9 cellular contexts compared by ENCODE assay signal in genomic region chr19:869245-870177, GRCh38. TPM values are rescaled to one million over a fixed set of nuclear protein-coding genes. Genes with fewer than 3 reads are reported as not detected.
DNase-seq lines count a peak whose midpoint lies in the region; ATAC-seq and TF ChIP-seq lines count a peak whose summit lies in the region.
"Had no signal": no experiment of that assay in that cellular context is flagged by ENCODE, and none has a peak within 500 bp of the region (broad histone marks: within the 10 kb centered on the region; RNA-seq: fewer than 3 reads in every experiment).

No MANE protein-coding gene starts in this region.

- DNase-seq in activated naive CD4-positive, alpha-beta T cell treated with anti-CD3 and anti-CD28 coated beads, Interleukin-2, amount 10 ng/mL, durations not matched to agents 7 days and 5 days: no peak
- DNase-seq in activated naive CD4-positive, alpha-beta T cell (lab: John Stamatoyannopoulos, UW): no peak
- DNase-seq in cerebellar cortex (ENCODE audit: low spot score) (peak; percentile 50), lung microvascular endothelial cell (ENCODE audit: low read depth in 2 of 2) (peak; percentile 90), uterus (peak; percentile 94), cortex of kidney (lab: John Stamatoyannopoulos, UW) (no peak)
- no peak for DNase-seq in activated naive CD4-positive, alpha-beta T cell treated with Interleukin-2 at 50 U/mL for 16 hours
- DNase-seq: stimulated activated naive CD8-positive, alpha-beta T cell treated with anti-CD3 and anti-CD28 coated beads, Interleukin-15, amount 100 ng/mL, for 72 hours had no signal

- H3K4me1 Mint-ChIP-seq in activated naive CD4-positive, alpha-beta T cell treated with anti-CD3 and anti-CD28 coated beads, Interleukin-2, amount 10 ng/mL, durations not matched to agents 7 days and 5 days: peaks cover 25% of the 10 kb centered on the region

- H3K9me3 ChIP-seq in uterus: no peaks in the 10 kb centered on the region

- no peak for TF ChIP-seq CTCF in uterus (IDR thresholded peaks at IDR 0.05)

- H3K27ac ChIP-seq in uterus: peak overlapping the region; percentile 92 to 96

- peaks cover 5 to 17% of the 10 kb centered on the region in 2 donors for H3K4me1 ChIP-seq in uterus

- no peak for ATAC-seq in GM21619 (IDR thresholded peaks at IDR 0.05; ENCODE audit: unreplicated experiment)
- ATAC-seq: stimulated activated naive CD8-positive, alpha-beta T cell treated with anti-CD3 and anti-CD28 coated beads, Interleukin-15, amount 100 ng/mL, for 72 hours had no signal

- H3K4me3 ChIP-seq in uterus: no peak overlapping the region

- H3K27ac Mint-ChIP-seq in activated naive CD4-positive, alpha-beta T cell treated with anti-CD3 and anti-CD28 coated beads, Interleukin-2, amount 10 ng/mL, durations not matched to agents 7 days and 5 days: peak overlapping the region; percentile 55

- no peaks in the 10 kb centered on the region for H3K36me3 ChIP-seq in uterus

- H3K36me3 Mint-ChIP-seq in activated naive CD4-positive, alpha-beta T cell treated with anti-CD3 and anti-CD28 coated beads, Interleukin-2, amount 10 ng/mL, durations not matched to agents 7 days and 5 days: peaks cover 28% of the 10 kb centered on the region

- CTCF ChIA-PET in activated naive CD4-positive, alpha-beta T cell treated with anti-CD3 and anti-CD28 coated beads, Interleukin-2, amount 10 ng/mL, durations not matched to agents 7 days and 5 days (lab: Charles Lee): no interaction called here

- no peaks in the 10 kb centered on the region for H3K27me3 ChIP-seq in uterus

- no peaks in the 10 kb centered on the region for H3K27me3 Mint-ChIP-seq in activated naive CD4-positive, alpha-beta T cell treated with anti-CD3 and anti-CD28 coated beads, Interleukin-2, amount 10 ng/mL, durations not matched to agents 7 days and 5 days
- H3K27me3 Mint-ChIP-seq: stimulated activated naive CD8-positive, alpha-beta T cell treated with anti-CD3 and anti-CD28 coated beads, Interleukin-15, amount 100 ng/mL, for 72 hours had no signal

- no peaks in the 10 kb centered on the region for H3K9me3 Mint-ChIP-seq in activated naive CD4-positive, alpha-beta T cell treated with anti-CD3 and anti-CD28 coated beads, Interleukin-2, amount 10 ng/mL, durations not matched to agents 7 days and 5 days
- H3K9me3 Mint-ChIP-seq: stimulated activated naive CD8-positive, alpha-beta T cell treated with anti-CD3 and anti-CD28 coated beads, Interleukin-15, amount 100 ng/mL, for 72 hours had no signal

- H3K4me3 Mint-ChIP-seq in activated naive CD4-positive, alpha-beta T cell treated with anti-CD3 and anti-CD28 coated beads, Interleukin-2, amount 10 ng/mL, durations not matched to agents 7 days and 5 days: no peak overlapping the region
- H3K4me3 Mint-ChIP-seq: stimulated activated naive CD8-positive, alpha-beta T cell treated with anti-CD3 and anti-CD28 coated beads, Interleukin-15, amount 100 ng/mL, for 72 hours had no signal

- no peak for TF ChIP-seq POLR2A in uterus (IDR thresholded peaks at IDR 0.05)

- intact Hi-C loops in uterus (cut with DNase I; ENCODE audit: low total_unique reads): loop anchor here (5.0 to 10.0 kb wide), 2 partner anchors 48 to 115 kb away; partner anchors contain the start of genes KISS1R and WDR18

RNA-seq across cellular contexts. Expression of gene CFD, which starts 10.0 kb away (rescaled TPM):
- total RNA-seq in lung microvascular endothelial cell (1.2 and 3.9 TPM in 2 replicates), uterus (100 to 1,000 TPM in 1 of 4 donors, 10 to 100 TPM in 1, 1 to 10 TPM in 2; 3.2 to 233 (median 50.2) TPM)

RNA-seq across cellular contexts. Expression of gene ELANE, which starts 17.4 kb away (rescaled TPM):
- total RNA-seq in lung microvascular endothelial cell: not detected in 2 replicates
- 1 to 10 TPM in 1 of 4 donors, not detected in 3; 3.4 TPM for total RNA-seq in uterus

RNA-seq across cellular contexts. Expression of gene MED16, which starts 23.5 kb away (rescaled TPM):
- 19.0 TPM in 2 replicates for total RNA-seq in lung microvascular endothelial cell
- 10 to 100 TPM; 12.0 to 69.1 (median 43.1) TPM for total RNA-seq in uterus

RNA-seq across cellular contexts. Expression of gene RNU6-9, which starts 23.8 kb away (rescaled TPM):
- not detected in 2 replicates for total RNA-seq in lung microvascular endothelial cell
- not detected for total RNA-seq in uterus

RNA-seq across cellular contexts. Expression of gene PRTN3, which starts 28.7 kb away (rescaled TPM):
- total RNA-seq in lung microvascular endothelial cell: not detected in 2 replicates
- total RNA-seq in uterus: 1 to 10 TPM in 1 of 4 donors, not detected in 3; 2.9 TPM

Comparison
In these comparisons a context has a peak if more than half of its experiments do, and no peak if none do; other contexts are left out.
1. DNase-seq: peak in cerebellar cortex (single experiment), lung microvascular endothelial cell (2 of 2) and uterus (2 of 2); none in activated naive CD4-positive, alpha-beta T cell treated with anti-CD3 and anti-CD28 coated beads, Interleukin-2, amount 10 ng/mL, durations not matched to agents 7 days and 5 days (single experiment), activated naive CD4-positive, alpha-beta T cell (0 of 4), cortex of kidney (single experiment) and activated naive CD4-positive, alpha-beta T cell treated with Interleukin-2 at 50 U/mL for 16 hours (single experiment).